ENCODE assay signal across 15 cellular contexts in genomic region chr6:56689663-56690062, GRCh38. TPM values are rescaled to one million over a fixed set of nuclear protein-coding genes. Genes with fewer than 3 reads are reported as not detected.
DNase-seq lines count a peak whose midpoint lies in the region; ATAC-seq, FAIRE-seq and TF ChIP-seq lines count a peak whose summit lies in the region.
"Had no signal": no experiment of that assay in that cellular context is flagged by ENCODE, and none has a peak within 500 bp of the region (broad histone marks: within the 10 kb centered on the region; RNA-seq: fewer than 3 reads in every experiment).

No MANE protein-coding gene starts in this region.

- TF ChIP-seq POLR2A in GM12891 (IDR thresholded peaks at IDR 0.05; ENCODE audit: low read depth, low read length), result no peak
- no peak for TF ChIP-seq POLR2A in breast epithelium (IDR thresholded peaks at IDR 0.05)

- H3K4me3 Mint-ChIP-seq in activated naive CD8-positive, alpha-beta T cell treated with anti-CD3 and anti-CD28 coated beads for 36 hours, result no peak overlapping the region
- H3K4me3 Mint-ChIP-seq: memory B cell had no signal

- peaks cover 5% of the 10 kb centered on the region for H3K27me3 Mint-ChIP-seq in activated naive CD8-positive, alpha-beta T cell treated with anti-CD3 and anti-CD28 coated beads for 36 hours
- H3K27me3 Mint-ChIP-seq: memory B cell had no signal

- H3K27ac ChIP-seq in breast epithelium, result peak overlapping the region; percentile 88 to 94
- H3K27ac ChIP-seq in muscle layer of duodenum (ENCODE audit: low read length), result peak overlapping the region; percentile 40
- H3K27ac ChIP-seq: ovary had no signal

- DNase-seq in GM12891 (ENCODE audit: insufficient read length, low spot score) (no peak), breast epithelium (ENCODE audit: low spot score in 2 of 2) (no peak), D721Med (ENCODE audit: insufficient read length, low spot score) (no peak), EL (no peak)
- DNase-seq in activated naive CD8-positive, alpha-beta T cell treated with anti-CD3 and anti-CD28 coated beads for 36 hours, result no peak
- DNase-seq: AML-193; hypothalamus; NK-92 treated with Interleukin-12 subunit alpha and Interleukin-12 subunit beta, amount 100 ng/mL, for 24 hours; ovary; stimulated activated CD4-positive, alpha-beta T cell treated with anti-CD3 and anti-CD28 coated beads, Interleukin-1b, Interleukin-23, amount 100 ng/mL, for 48 hours had no signal

- H3K27ac Mint-ChIP-seq in activated naive CD8-positive, alpha-beta T cell treated with anti-CD3 and anti-CD28 coated beads for 36 hours, result no peak overlapping the region
- H3K27ac Mint-ChIP-seq: memory B cell had no signal

- no peaks in the 10 kb centered on the region for H3K9me3 Mint-ChIP-seq in activated naive CD8-positive, alpha-beta T cell treated with anti-CD3 and anti-CD28 coated beads for 36 hours
- H3K9me3 Mint-ChIP-seq: memory B cell had no signal

- no peaks in the 10 kb centered on the region for H3K27me3 ChIP-seq in breast epithelium
- H3K27me3 ChIP-seq in muscle layer of duodenum (ENCODE audit: low read depth, low read length), result no peaks in the 10 kb centered on the region
- H3K27me3 ChIP-seq: ovary had no signal

- H3K36me3 Mint-ChIP-seq in activated naive CD8-positive, alpha-beta T cell treated with anti-CD3 and anti-CD28 coated beads for 36 hours, result no peaks in the 10 kb centered on the region
- H3K36me3 Mint-ChIP-seq: memory B cell had no signal

- H3K4me1 ChIP-seq in breast epithelium (no peaks in the 10 kb centered on the region), muscle layer of duodenum (ENCODE audit: control insufficient read depth in 1 of 2, insufficient read depth in 2 of 2, low read length in 2 of 2) (peaks cover 9 to 16% of the 10 kb centered on the region in 2 donors)

- H3K9me3 ChIP-seq in breast epithelium (no peaks in the 10 kb centered on the region), muscle layer of duodenum (ENCODE audit: control insufficient read depth in 1 of 2, low read length in 2 of 2) (no peaks in the 10 kb centered on the region)
- H3K9me3 ChIP-seq: ovary had no signal

- intact Hi-C loops in breast epithelium (cut with DNase I; ENCODE audit: low total_unique reads), result no loop called here

- H3K36me3 ChIP-seq in breast epithelium (no peaks in the 10 kb centered on the region), muscle layer of duodenum (ENCODE audit: control insufficient read depth in 1 of 2, insufficient read depth in 2 of 2, low read length in 2 of 2) (peaks cover 0 to 18% of the 10 kb centered on the region in 2 donors)
- H3K36me3 ChIP-seq: ovary had no signal

- peak; percentile 72 for FAIRE-seq in GM12891 (lab: Jason Lieb, UNC)
- FAIRE-seq in D721Med (lab: Jason Lieb, UNC), result no peak
- FAIRE-seq: endometrium had no signal

- no peaks in the 10 kb centered on the region for H3K4me1 Mint-ChIP-seq in activated naive CD8-positive, alpha-beta T cell treated with anti-CD3 and anti-CD28 coated beads for 36 hours
- H3K4me1 Mint-ChIP-seq: memory B cell had no signal

- TF ChIP-seq CTCF in breast epithelium (IDR thresholded peaks at IDR 0.05) (no peak), D721Med (IDR thresholded peaks at IDR 0.05; ENCODE audit: insufficient read depth, missing control alignments) (no peak)

- H3K4me3 ChIP-seq in breast epithelium, result peak overlapping the region in 2 of 3 donors; percentile 42 to 61
- peak overlapping the region in 1 of 2 donors; percentile 52 for H3K4me3 ChIP-seq in muscle layer of duodenum (ENCODE audit: low read depth in 1 of 2, low read length in 2 of 2)
- H3K4me3 ChIP-seq: ovary had no signal

- ATAC-seq in HG02678 (IDR thresholded peaks at IDR 0.05; ENCODE audit: unreplicated experiment) (peak; percentile 5), GM21717 (IDR thresholded peaks at IDR 0.05; ENCODE audit: unreplicated experiment) (no peak)

TF ChIP-seq in GM12891, 5 proteins besides CTCF, POLR2A, EP300 and RAD21:
- TF ChIP-seq SPI1 (IDR thresholded peaks at IDR 0.05; ENCODE audit: low read depth, low read length) (no peak), POLR2AphosphoS5 (IDR thresholded peaks at IDR 0.05; ENCODE audit: low read depth, low read length) (no peak), PAX5 (IDR thresholded peaks at IDR 0.05; ENCODE audit: insufficient read depth, low read length, severe bottlenecking) (no peak), TAF1 (IDR thresholded peaks at IDR 0.05; ENCODE audit: low read depth, low read length) (no peak), POU2F2 (IDR thresholded peaks at IDR 0.05; ENCODE audit: low read depth, low read length) (no peak)
TF ChIP-seq in GM12891: peak in this region for 0.

RNA-seq across cellular contexts. Expression of gene DST, which starts 47.0 kb away (rescaled TPM):
- 30.5 TPM for polyA plus RNA-seq in GM12891 (2012; ENCODE audit: low read depth, missing spikeins)
- 1,000 to 10,000 TPM in 1 of 3 donors, 100 to 1,000 TPM in 2; 272 to 1,354 (median 700) TPM for total RNA-seq in breast epithelium
- total RNA-seq in activated naive CD8-positive, alpha-beta T cell treated with anti-CD3 and anti-CD28 coated beads for 36 hours, result 1 to 10 TPM; 1.8 to 2.9 TPM

Comparison
In these comparisons a context has a peak if more than half of its experiments do, and no peak if none do; other contexts are left out.
1. RNA of gene DST, which starts 47.0 kb away (total RNA-seq): 272 to 1,354 TPM in breast epithelium; 1.8 to 2.9 TPM in activated naive CD8-positive, alpha-beta T cell treated with anti-CD3 and anti-CD28 coated beads for 36 hours; every median in the first group is over 10 times any median in the second.